In the genomic region with DNA sequence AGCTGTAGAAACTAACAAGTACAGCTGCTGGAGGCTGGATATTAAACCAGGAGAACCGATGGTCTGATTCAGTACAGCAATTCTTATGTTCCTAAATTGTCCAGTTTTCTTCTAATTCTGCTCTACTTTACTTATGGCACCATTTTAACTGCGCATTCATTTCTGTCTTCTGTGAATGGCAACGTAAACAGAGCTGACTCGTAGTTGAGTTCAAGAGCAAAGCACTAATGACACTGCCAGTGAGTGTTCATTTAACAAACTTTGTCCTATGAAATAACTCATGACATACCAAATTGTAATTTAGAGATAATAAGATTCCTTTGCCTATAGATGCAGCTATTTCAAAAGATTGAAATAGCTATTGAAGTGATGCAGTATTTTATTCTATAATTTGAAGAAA, we compare ENCODE assay signal across 1 cellular context.
TF ChIP-seq lines count a peak whose summit lies in the region.

No MANE protein-coding gene starts in this region.

TF ChIP-seq in GM12878, 131 proteins besides CTCF, POLR2A, EP300 and RAD21 (continued from another document):
- TF ChIP-seq, protein P1, sequence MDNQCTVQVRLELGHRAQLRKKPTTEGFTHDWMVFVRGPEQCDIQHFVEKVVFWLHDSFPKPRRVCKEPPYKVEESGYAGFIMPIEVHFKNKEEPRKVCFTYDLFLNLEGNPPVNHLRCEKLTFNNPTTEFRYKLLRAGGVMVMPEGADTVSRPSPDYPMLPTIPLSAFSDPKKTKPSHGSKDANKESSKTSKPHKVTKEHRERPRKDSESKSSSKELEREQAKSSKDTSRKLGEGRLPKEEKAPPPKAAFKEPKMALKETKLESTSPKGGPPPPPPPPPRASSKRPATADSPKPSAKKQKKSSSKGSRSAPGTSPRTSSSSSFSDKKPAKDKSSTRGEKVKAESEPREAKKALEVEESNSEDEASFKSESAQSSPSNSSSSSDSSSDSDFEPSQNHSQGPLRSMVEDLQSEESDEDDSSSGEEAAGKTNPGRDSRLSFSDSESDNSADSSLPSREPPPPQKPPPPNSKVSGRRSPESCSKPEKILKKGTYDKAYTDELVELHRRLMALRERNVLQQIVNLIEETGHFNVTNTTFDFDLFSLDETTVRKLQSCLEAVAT (IDR thresholded peaks at IDR 0.05), result 0 out of 2 replicates have a peak, but pooled peaks have one; percentile 21
- no peak for TF ChIP-seq RAD51 (IDR thresholded peaks at IDR 0.05)
- no peak for TF ChIP-seq EZH2 (IDR thresholded peaks at IDR 0.05; ENCODE audit: borderline replicate concordance, control insufficient read depth, low read depth, low read length)
- TF ChIP-seq, protein P2, sequence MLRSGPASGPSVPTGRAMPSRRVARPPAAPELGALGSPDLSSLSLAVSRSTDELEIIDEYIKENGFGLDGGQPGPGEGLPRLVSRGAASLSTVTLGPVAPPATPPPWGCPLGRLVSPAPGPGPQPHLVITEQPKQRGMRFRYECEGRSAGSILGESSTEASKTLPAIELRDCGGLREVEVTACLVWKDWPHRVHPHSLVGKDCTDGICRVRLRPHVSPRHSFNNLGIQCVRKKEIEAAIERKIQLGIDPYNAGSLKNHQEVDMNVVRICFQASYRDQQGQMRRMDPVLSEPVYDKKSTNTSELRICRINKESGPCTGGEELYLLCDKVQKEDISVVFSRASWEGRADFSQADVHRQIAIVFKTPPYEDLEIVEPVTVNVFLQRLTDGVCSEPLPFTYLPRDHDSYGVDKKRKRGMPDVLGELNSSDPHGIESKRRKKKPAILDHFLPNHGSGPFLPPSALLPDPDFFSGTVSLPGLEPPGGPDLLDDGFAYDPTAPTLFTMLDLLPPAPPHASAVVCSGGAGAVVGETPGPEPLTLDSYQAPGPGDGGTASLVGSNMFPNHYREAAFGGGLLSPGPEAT (IDR thresholded peaks at IDR 0.05; ENCODE audit: low read depth), result no peak
- TF ChIP-seq LARP7 (IDR thresholded peaks at IDR 0.05), result 0 out of 2 replicates have a peak, but pooled peaks have one; percentile 19
- TF ChIP-seq, protein P3, sequence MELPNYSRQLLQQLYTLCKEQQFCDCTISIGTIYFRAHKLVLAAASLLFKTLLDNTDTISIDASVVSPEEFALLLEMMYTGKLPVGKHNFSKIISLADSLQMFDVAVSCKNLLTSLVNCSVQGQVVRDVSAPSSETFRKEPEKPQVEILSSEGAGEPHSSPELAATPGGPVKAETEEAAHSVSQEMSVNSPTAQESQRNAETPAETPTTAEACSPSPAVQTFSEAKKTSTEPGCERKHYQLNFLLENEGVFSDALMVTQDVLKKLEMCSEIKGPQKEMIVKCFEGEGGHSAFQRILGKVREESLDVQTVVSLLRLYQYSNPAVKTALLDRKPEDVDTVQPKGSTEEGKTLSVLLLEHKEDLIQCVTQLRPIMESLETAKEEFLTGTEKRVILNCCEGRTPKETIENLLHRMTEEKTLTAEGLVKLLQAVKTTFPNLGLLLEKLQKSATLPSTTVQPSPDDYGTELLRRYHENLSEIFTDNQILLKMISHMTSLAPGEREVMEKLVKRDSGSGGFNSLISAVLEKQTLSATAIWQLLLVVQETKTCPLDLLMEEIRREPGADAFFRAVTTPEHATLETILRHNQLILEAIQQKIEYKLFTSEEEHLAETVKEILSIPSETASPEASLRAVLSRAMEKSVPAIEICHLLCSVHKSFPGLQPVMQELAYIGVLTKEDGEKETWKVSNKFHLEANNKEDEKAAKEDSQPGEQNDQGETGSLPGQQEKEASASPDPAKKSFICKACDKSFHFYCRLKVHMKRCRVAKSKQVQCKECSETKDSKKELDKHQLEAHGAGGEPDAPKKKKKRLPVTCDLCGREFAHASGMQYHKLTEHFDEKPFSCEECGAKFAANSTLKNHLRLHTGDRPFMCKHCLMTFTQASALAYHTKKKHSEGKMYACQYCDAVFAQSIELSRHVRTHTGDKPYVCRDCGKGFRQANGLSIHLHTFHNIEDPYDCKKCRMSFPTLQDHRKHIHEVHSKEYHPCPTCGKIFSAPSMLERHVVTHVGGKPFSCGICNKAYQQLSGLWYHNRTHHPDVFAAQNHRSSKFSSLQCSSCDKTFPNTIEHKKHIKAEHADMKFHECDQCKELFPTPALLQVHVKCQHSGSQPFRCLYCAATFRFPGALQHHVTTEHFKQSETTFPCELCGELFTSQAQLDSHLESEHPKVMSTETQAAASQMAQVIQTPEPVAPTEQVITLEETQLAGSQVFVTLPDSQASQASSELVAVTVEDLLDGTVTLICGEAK (IDR thresholded peaks at IDR 0.05; ENCODE audit: borderline replicate concordance), result no peak
- TF ChIP-seq MTA2 (IDR thresholded peaks at IDR 0.05; ENCODE audit: low read depth), result no peak
- TF ChIP-seq NFIC (IDR thresholded peaks at IDR 0.05; ENCODE audit: low read depth, low read length), result no peak
